Comparison of ENCODE assay signal across 28 cellular contexts in genomic region chr7:158684329-158684728, GRCh38. TPM values are rescaled to one million over a fixed set of nuclear protein-coding genes. Genes with fewer than 3 reads are reported as not detected.
A peak's percentile ranks its signal among the peaks of the same experiment; 100 is the strongest.
DNase-seq lines count a peak whose midpoint lies in the region; ATAC-seq and TF ChIP-seq lines count a peak whose summit lies in the region.
"Had no signal": no experiment of that assay in that cellular context is flagged by ENCODE, and none has a peak within 500 bp of the region (broad histone marks: within the 10 kb centered on the region; RNA-seq: fewer than 3 reads in every experiment).

No MANE protein-coding gene starts in this region.

- ATAC-seq in IMR-90 (ENCODE audit: low read depth) = peak; percentile 78
- no peak for ATAC-seq in GM21737 (IDR thresholded peaks at IDR 0.05; ENCODE audit: unreplicated experiment)
- ATAC-seq: activated CD8-positive, alpha-beta T cell treated with anti-CD3 and anti-CD28 coated beads for 36 hours; activated T-helper 17 cell treated with anti-CD3 and anti-CD28 coated beads, Interleukin-2, amount 50 U/mL, for 72 hours; naive thymus-derived CD4-positive, alpha-beta T cell had no signal

- peak overlapping the region; percentile 53; the same call in 1 of the 2 replicates for H4K5ac ChIP-seq in IMR-90 (ENCODE audit: low read depth, low read length)

- H3K4me3 ChIP-seq in IMR-90 (ENCODE audit: insufficient read depth, low read depth, low read length) (no peak overlapping the region), mesenchymal stem cell (ENCODE audit: insufficient read depth in 1 of 2, low read depth in 1 of 2, low read length in 2 of 2) (no peak overlapping the region)
- H3K4me3 ChIP-seq: GM12878, left ventricle myocardium inferior, skin epidermis, stomach, thyroid gland had no signal

- dilution Hi-C loops in IMR-90 (cut with HindIII; ENCODE audit: low sequenced_read_pairs, unreplicated experiment) = no loop called here

- no CpG with 5 or more reads among the region's 1 CpG for WGBS in IMR-90 (ENCODE audit: extremely low coverage in 2 of 2, insufficient read length in 1 of 2), 2 experiments
- 100% methylated on average over 1 of the region's 1 CpG for WGBS in mesenchymal stem cell

- H4K8ac ChIP-seq in IMR-90 (ENCODE audit: low read depth in 2 of 2, low read length in 2 of 2) (peak overlapping the region; percentile 73 to 77), mesenchymal stem cell (ENCODE audit: low read length) (no peak overlapping the region)

- H3K36me3 ChIP-seq in IMR-90 (ENCODE audit: control insufficient read depth, insufficient read depth, low read length) (peaks cover 9% of the 10 kb centered on the region), mesenchymal stem cell (ENCODE audit: control insufficient read depth in 1 of 2, insufficient read depth in 2 of 2, low read depth in 1 of 2, low read length in 2 of 2) (peaks cover 3 to 32% of the 10 kb centered on the region in 2 experiments)

- TF ChIP-seq CTCF in IMR-90 (conservative IDR thresholded peaks at IDR 0.05; ENCODE audit: low read depth, low read length) (no peak), chondrocyte (IDR thresholded peaks at IDR 0.05) (no peak)

- peak overlapping the region; percentile 64; the same call in 1 of the 2 replicates for H3K56ac ChIP-seq in IMR-90 (ENCODE audit: extremely low read depth, insufficient read depth, low read length)

- no peak for TF ChIP-seq POLR2A in IMR-90 (IDR thresholded peaks at IDR 0.05; ENCODE audit: low read depth, low read length)

- H2BK12ac ChIP-seq in mesenchymal stem cell (ENCODE audit: low read length in 2 of 2) = no peak overlapping the region

- intact Hi-C loops in IMR-90 (cut with micrococcal nuclease) = loop anchor here (5.0 kb wide), 1 partner anchor 67 kb away; no protein-coding TSS in a partner anchor

- H2AK9ac ChIP-seq in IMR-90 (replicated peaks; ENCODE audit: low read depth, low read length, poor library complexity) = no peak overlapping the region

- H3K79me1 ChIP-seq in IMR-90 (ENCODE audit: low read depth in 1 of 2, low read length in 2 of 2) (peaks cover 4 to 18% of the 10 kb centered on the region in 2 experiments; a peak in 2 of 4 replicates), mesenchymal stem cell (replicated peaks; ENCODE audit: low read length, poor library complexity, severe bottlenecking) (peaks cover 5% of the 10 kb centered on the region)

- no peak overlapping the region for H3K9ac ChIP-seq in IMR-90 (ENCODE audit: low read depth, low read length)
- H3K9ac ChIP-seq in mesenchymal stem cell (ENCODE audit: low read length) = no peak overlapping the region

- H3K27me3 ChIP-seq in IMR-90 (ENCODE audit: control insufficient read depth, insufficient read depth, low read length) = no peaks in the 10 kb centered on the region
- no peaks in the 10 kb centered on the region for H3K27me3 ChIP-seq in mesenchymal stem cell (ENCODE audit: control insufficient read depth in 1 of 2, insufficient read depth in 1 of 2, low read length in 2 of 2)
- H3K27me3 ChIP-seq: stomach, thyroid gland had no signal

- H2AK5ac ChIP-seq in IMR-90 (ENCODE audit: low read depth, low read length) = peak overlapping the region; percentile 52; the same call in 1 of the 2 replicates
- H2AK5ac ChIP-seq in mesenchymal stem cell (ENCODE audit: low read length, severe bottlenecking) = no peak overlapping the region

- H4K91ac ChIP-seq in IMR-90 (ENCODE audit: insufficient read depth, low read depth, low read length) (peak overlapping the region; percentile 91), mesenchymal stem cell (ENCODE audit: low read length) (no peak overlapping the region)

- H3K18ac ChIP-seq in IMR-90 (ENCODE audit: low read depth, low read length) = peak overlapping the region; percentile 85
- no peak overlapping the region for H3K18ac ChIP-seq in mesenchymal stem cell (ENCODE audit: low read depth in 1 of 2, low read length in 2 of 2)

- in situ Hi-C loops in IMR-90 (cut with MboI; ENCODE audit: low sequenced_read_pairs) = no loop called here

- peak overlapping the region; percentile 71 for H2BK5ac ChIP-seq in IMR-90 (ENCODE audit: low read depth, low read length, poor library complexity, severe bottlenecking)
- no peak overlapping the region for H2BK5ac ChIP-seq in mesenchymal stem cell (ENCODE audit: low read depth, low read length, poor library complexity, severe bottlenecking)

- H3K23ac ChIP-seq in IMR-90 (ENCODE audit: low read depth, low read length) = peak overlapping the region; percentile 41
- no peak overlapping the region for H3K23ac ChIP-seq in mesenchymal stem cell (ENCODE audit: low read length in 2 of 2)

- DNase-seq in AG08396 (ENCODE audit: low spot score) (peak; percentile 33), IMR-90 (peak; percentile 36), chondrocyte (ENCODE audit: low spot score) (no peak), mesenchymal stem cell (no peak), HPDE6-E6E7 (ENCODE audit: extremely low spot score) (no peak), AML-193 (lab: John Stamatoyannopoulos, UW) (no peak)
- no peak for DNase-seq in stimulated activated CD4-positive, alpha-beta T cell treated with anti-CD3 and anti-CD28 coated beads, Interleukin-12 subunit alpha, Interleukin-12 subunit beta, amount 100 ng/mL, for 4 hours
- DNase-seq: activated CD8-positive, alpha-beta T cell treated with anti-CD3 and anti-CD28 coated beads for 36 hours; activated naive CD4-positive, alpha-beta T cell treated with anti-CD3 and anti-CD28 coated beads, Interleukin-2, amount 50 U/mL, for 16 hours; anterior cingulate cortex; DMS79 treated with DMSO at 0.1 percent for 48 hours; islet precursor cell; KBM-7; left ventricle myocardium inferior; naive thymus-derived CD4-positive, alpha-beta T cell; NCI-H1436; NCI-H345; NCI-H774; nucleus accumbens; stomach; T-helper 2 cell; thyroid gland had no signal

- no peak for TF ChIP-seq RAD21 in IMR-90 (IDR thresholded peaks at IDR 0.05; ENCODE audit: low read length)

- H3K4ac ChIP-seq in IMR-90 (ENCODE audit: low read depth, low read length) (peak overlapping the region; percentile 71; the same call in 1 of the 2 replicates), mesenchymal stem cell (ENCODE audit: low read depth in 1 of 2, low read length in 2 of 2) (no peak overlapping the region)

- H3K27ac Mint-ChIP-seq in chondrocyte (ENCODE audit: unreplicated experiment) = peak overlapping the region; percentile 42
- H3K27ac Mint-ChIP-seq: activated CD8-positive, alpha-beta T cell treated with anti-CD3 and anti-CD28 coated beads for 36 hours; activated T-helper 17 cell treated with anti-CD3 and anti-CD28 coated beads, Interleukin-2, amount 50 U/mL, for 72 hours; dendritic cell treated with granulocyte-macrophage colony-stimulating factor and Interleukin-4, amounts not matched to agents 40 ng/mL and 50 ng/mL, for 4 days; mesothelial cell of epicardium; naive thymus-derived CD4-positive, alpha-beta T cell had no signal

- H3K4me3 Mint-ChIP-seq in chondrocyte (ENCODE audit: unreplicated experiment) = no peak overlapping the region
- H3K4me3 Mint-ChIP-seq: activated CD8-positive, alpha-beta T cell treated with anti-CD3 and anti-CD28 coated beads for 36 hours; activated T-helper 17 cell treated with anti-CD3 and anti-CD28 coated beads, Interleukin-2, amount 50 U/mL, for 72 hours; dendritic cell treated with granulocyte-macrophage colony-stimulating factor and Interleukin-4, amounts not matched to agents 40 ng/mL and 50 ng/mL, for 4 days; mesothelial cell of epicardium; naive thymus-derived CD4-positive, alpha-beta T cell had no signal

- H3K4me1 Mint-ChIP-seq in chondrocyte (ENCODE audit: low read depth) = peaks cover 32% of the 10 kb centered on the region
- H3K4me1 Mint-ChIP-seq: activated T-helper 17 cell treated with anti-CD3 and anti-CD28 coated beads, Interleukin-2, amount 50 U/mL, for 72 hours; mesothelial cell of epicardium had no signal

- BruUV-seq in IMR-90 (replicated peaks; lab: Mats Ljungman, UMichigan) = no TSS peak

- H3K9me1 ChIP-seq in IMR-90 (ENCODE audit: insufficient read depth, low read length) = peaks cover 6% of the 10 kb centered on the region

- H3K36me3 Mint-ChIP-seq in chondrocyte (ENCODE audit: low read depth) = peaks cover 5% of the 10 kb centered on the region

- H3K4me2 ChIP-seq in IMR-90 (ENCODE audit: low read depth, low read length) (peak overlapping the region; percentile 28), mesenchymal stem cell (ENCODE audit: low read length, poor library complexity, severe bottlenecking) (no peak overlapping the region)

- H4K20me1 ChIP-seq in IMR-90 (ENCODE audit: insufficient read depth, low read length) = no peaks in the 10 kb centered on the region

- H3K4me1 ChIP-seq in IMR-90 (ENCODE audit: control insufficient read depth, insufficient read depth, low read length) (peaks cover 14% of the 10 kb centered on the region), mesenchymal stem cell (ENCODE audit: control insufficient read depth, insufficient read depth, low read depth, low read length) (peaks cover 12% of the 10 kb centered on the region)
- H3K4me1 ChIP-seq: left ventricle myocardium inferior, stomach, thyroid gland had no signal

- H3K27ac ChIP-seq in IMR-90 (ENCODE audit: insufficient read depth, low read length) = peak overlapping the region; percentile 92; the same call in 1 of the 2 replicates
- peak overlapping the region; percentile 30 for H3K27ac ChIP-seq in mesenchymal stem cell (ENCODE audit: low read length, poor library complexity, severe bottlenecking)
- H3K27ac ChIP-seq: left ventricle myocardium inferior, skin epidermis, stomach, thyroid gland had no signal

- H2BK15ac ChIP-seq in IMR-90 (ENCODE audit: low read depth, low read length) = peak overlapping the region; percentile 66; the same call in 2 of the 3 replicates
- H2BK15ac ChIP-seq in mesenchymal stem cell (ENCODE audit: low read depth, poor library complexity, severe bottlenecking) = no peak overlapping the region

- peak overlapping the region; percentile 78 for H3K14ac ChIP-seq in IMR-90 (replicated peaks; ENCODE audit: low read depth, low read length)
- peak overlapping the region in 1 of 2 experiments; percentile 11 for H3K14ac ChIP-seq in mesenchymal stem cell (ENCODE audit: low read length in 2 of 2)

- H3K9me3 ChIP-seq in IMR-90 (ENCODE audit: control insufficient read depth, insufficient read depth, low read length) (no peaks in the 10 kb centered on the region), mesenchymal stem cell (ENCODE audit: control insufficient read depth, low read length) (no peaks in the 10 kb centered on the region)
- H3K9me3 ChIP-seq: left ventricle myocardium inferior, stomach, thyroid gland had no signal

- POLR2A ChIA-PET in IMR-90 (lab: Charles Lee; ENCODE audit: unreplicated experiment) = no interaction called here

- no peaks in the 10 kb centered on the region for H3K27me3 Mint-ChIP-seq in chondrocyte (ENCODE audit: low read depth)
- H3K27me3 Mint-ChIP-seq: activated CD8-positive, alpha-beta T cell treated with anti-CD3 and anti-CD28 coated beads for 36 hours; activated T-helper 17 cell treated with anti-CD3 and anti-CD28 coated beads, Interleukin-2, amount 50 U/mL, for 72 hours; dendritic cell treated with granulocyte-macrophage colony-stimulating factor and Interleukin-4, amounts not matched to agents 40 ng/mL and 50 ng/mL, for 4 days; naive thymus-derived CD4-positive, alpha-beta T cell had no signal

- CTCF ChIA-PET in IMR-90 (lab: Yijun Ruan, JAX) = no interaction called here

- H3K9me3 Mint-ChIP-seq in chondrocyte (ENCODE audit: low read depth) = peaks cover 3% of the 10 kb centered on the region
- H3K9me3 Mint-ChIP-seq: activated CD8-positive, alpha-beta T cell treated with anti-CD3 and anti-CD28 coated beads for 36 hours; activated T-helper 17 cell treated with anti-CD3 and anti-CD28 coated beads, Interleukin-2, amount 50 U/mL, for 72 hours; dendritic cell treated with granulocyte-macrophage colony-stimulating factor and Interleukin-4, amounts not matched to agents 40 ng/mL and 50 ng/mL, for 4 days; mesothelial cell of epicardium; naive thymus-derived CD4-positive, alpha-beta T cell had no signal

- H2BK120ac ChIP-seq in IMR-90 (ENCODE audit: low read depth, low read length) (peak overlapping the region; percentile 92), mesenchymal stem cell (ENCODE audit: low read depth, low read length) (no peak overlapping the region)

- H2AFZ ChIP-seq in IMR-90 (replicated peaks; ENCODE audit: low read length, poor library complexity) (no peak overlapping the region), mesenchymal stem cell (ENCODE audit: low read depth, low read length) (no peak overlapping the region)

- H2BK20ac ChIP-seq in IMR-90 (ENCODE audit: low read depth, low read length) = peak overlapping the region; percentile 71; the same call in 1 of the 2 replicates

RNA-seq across cellular contexts. Expression of gene NCAPG2, which starts 20.3 kb away (rescaled TPM):
- total RNA-seq in IMR-90 (2012; rRNA removed) = 25.8 and 31.7 TPM in 2 replicates
- polyA plus RNA-seq in IMR-90 (2012; rRNA removed) = 24.6 and 25.6 TPM in 2 replicates
- 7.0 and 13.1 TPM in 2 replicates for polyA plus RNA-seq in IMR-90 (2012; cell fraction: cytosol; rRNA removed)
- polyA plus RNA-seq in IMR-90 (2012; cell fraction: nucleus; rRNA removed; ENCODE audit: low replicate concordance) = 7.8 and 11.2 TPM in 2 replicates
- total RNA-seq in chondrocyte = 13.0 to 21.5 TPM (median 19.0 TPM) in 3 replicates
- polyA plus RNA-seq in mesenchymal stem cell (2013, experiment 1 of 2) = 4.7 TPM
- polyA plus RNA-seq in mesenchymal stem cell (2013, experiment 2 of 2) = 4.7 TPM

Comparison
In these comparisons a context has a peak if more than half of its experiments do, and no peak if none do; other contexts are left out.
1. DNase-seq: peak in AG08396 (single experiment) and IMR-90 (single experiment); none in chondrocyte (single experiment), mesenchymal stem cell (single experiment), stimulated activated CD4-positive, alpha-beta T cell treated with anti-CD3 and anti-CD28 coated beads, Interleukin-12 subunit alpha, Interleukin-12 subunit beta, amount 100 ng/mL, for 4 hours (single experiment), HPDE6-E6E7 (single experiment) and AML-193 (0 of 2).